1 cellular context compared by ENCODE assay signal in genomic region chr17:45292696-45293412, GRCh38.
TF ChIP-seq lines count a peak whose summit lies in the region.

No MANE protein-coding gene starts in this region.

TF ChIP-seq in HepG2, 621 proteins besides CTCF, POLR2A, EP300 and RAD21 (continued from another document and continues in another):
- no peak for TF ChIP-seq JARID2 (CRISPR knock-in tag; IDR thresholded peaks at IDR 0.05; ENCODE audit: insufficient replicate concordance)
- TF ChIP-seq DRAP1 (CRISPR knock-in tag; IDR thresholded peaks at IDR 0.05), result no peak
- TF ChIP-seq MTA1 (CRISPR knock-in tag; IDR thresholded peaks at IDR 0.05; ENCODE audit: borderline replicate concordance), result no peak
- TF ChIP-seq ZNF501 (CRISPR knock-in tag; IDR thresholded peaks at IDR 0.05), result no peak
- TF ChIP-seq ATM (IDR thresholded peaks at IDR 0.05; ENCODE audit: borderline replicate concordance), result no peak
- no peak for TF ChIP-seq CERS6 (CRISPR knock-in tag; IDR thresholded peaks at IDR 0.05)
- TF ChIP-seq HDAC2 (CRISPR knock-in tag; IDR thresholded peaks at IDR 0.05), result no peak
- 0 out of 2 replicates have a peak, but pooled peaks have one; percentile 58 for TF ChIP-seq DZIP1 (CRISPR knock-in tag; IDR thresholded peaks at IDR 0.05)
- no peak for TF ChIP-seq PREB (CRISPR knock-in tag; IDR thresholded peaks at IDR 0.05)
- no peak for TF ChIP-seq ZFX (CRISPR knock-in tag; IDR thresholded peaks at IDR 0.05; ENCODE audit: low read depth)
- no peak for TF ChIP-seq NFIB (CRISPR knock-in tag; IDR thresholded peaks at IDR 0.05; ENCODE audit: borderline replicate concordance)
- no peak for TF ChIP-seq ZNF180 (CRISPR knock-in tag; IDR thresholded peaks at IDR 0.05; ENCODE audit: borderline replicate concordance, low read depth)
- no peak for TF ChIP-seq TGIF2 (CRISPR knock-in tag; IDR thresholded peaks at IDR 0.05)
- 0 out of 2 replicates have a peak, but pooled peaks have one; percentile 27 for TF ChIP-seq ZKSCAN5 (CRISPR knock-in tag; IDR thresholded peaks at IDR 0.05)
- no peak for TF ChIP-seq ZSCAN5A (CRISPR knock-in tag; IDR thresholded peaks at IDR 0.05; ENCODE audit: borderline replicate concordance)
- TF ChIP-seq ZSCAN9 (CRISPR knock-in tag; IDR thresholded peaks at IDR 0.05; ENCODE audit: borderline replicate concordance), result no peak
- no peak for TF ChIP-seq ZFAT (CRISPR knock-in tag; conservative IDR thresholded peaks at IDR 0.05)
- TF ChIP-seq ZNF576 (CRISPR knock-in tag; IDR thresholded peaks at IDR 0.05), result no peak
- TF ChIP-seq BRD4 (CRISPR knock-in tag; IDR thresholded peaks at IDR 0.05), result 0 out of 2 replicates have a peak, but pooled peaks have one; percentile 12
- no peak for TF ChIP-seq SNAI1 (CRISPR knock-in tag; IDR thresholded peaks at IDR 0.05; ENCODE audit: borderline replicate concordance)
- TF ChIP-seq HOXA5 (CRISPR knock-in tag; IDR thresholded peaks at IDR 0.05), result no peak
- no peak for TF ChIP-seq PHF8 (CRISPR knock-in tag; IDR thresholded peaks at IDR 0.05)
- TF ChIP-seq ZNF720 (CRISPR knock-in tag; IDR thresholded peaks at IDR 0.05), result no peak
- TF ChIP-seq RXRB (CRISPR knock-in tag; IDR thresholded peaks at IDR 0.05; ENCODE audit: borderline replicate concordance), result no peak
- TF ChIP-seq ZNF782 (CRISPR knock-in tag; IDR thresholded peaks at IDR 0.05; ENCODE audit: borderline replicate concordance), result no peak
- no peak for TF ChIP-seq ZNF44 (CRISPR knock-in tag; IDR thresholded peaks at IDR 0.05)
- no peak for TF ChIP-seq KLF6 (CRISPR knock-in tag; IDR thresholded peaks at IDR 0.05)
- TF ChIP-seq KLF15 (CRISPR knock-in tag; IDR thresholded peaks at IDR 0.05; ENCODE audit: borderline replicate concordance), result no peak
- no peak for TF ChIP-seq HIC2 (CRISPR knock-in tag; IDR thresholded peaks at IDR 0.05; ENCODE audit: low read depth)
- TF ChIP-seq HNF4A (CRISPR knock-in tag; IDR thresholded peaks at IDR 0.05), result 0 out of 2 replicates have a peak, but pooled peaks have one; percentile 11
- no peak for TF ChIP-seq ZNF780A (CRISPR knock-in tag; IDR thresholded peaks at IDR 0.05)
- no peak for TF ChIP-seq GZF1 (CRISPR knock-in tag; IDR thresholded peaks at IDR 0.05)
- no peak for TF ChIP-seq ZNF879 (CRISPR knock-in tag; IDR thresholded peaks at IDR 0.05)
- TF ChIP-seq ZNF232 (CRISPR knock-in tag; IDR thresholded peaks at IDR 0.05; ENCODE audit: borderline replicate concordance), result 0 out of 2 replicates have a peak, but pooled peaks have one; percentile 30
- TF ChIP-seq POLR2G (IDR thresholded peaks at IDR 0.05; ENCODE audit: low read depth, low read length), result no peak
- TF ChIP-seq NFE2L2 (IDR thresholded peaks at IDR 0.05; ENCODE audit: low read length), result no peak
- no peak for TF ChIP-seq MAFF (IDR thresholded peaks at IDR 0.05; ENCODE audit: low read depth, low read length)
- TF ChIP-seq ZNF646 (CRISPR knock-in tag; IDR thresholded peaks at IDR 0.05), result no peak
- TF ChIP-seq NAIF1 (CRISPR knock-in tag; IDR thresholded peaks at IDR 0.05; ENCODE audit: borderline replicate concordance), result no peak
- TF ChIP-seq AGO1 (IDR thresholded peaks at IDR 0.05; ENCODE audit: low read depth, low read length, poor library complexity, severe bottlenecking), result no peak
- no peak for TF ChIP-seq ZBTB14 (CRISPR knock-in tag; IDR thresholded peaks at IDR 0.05)
- no peak for TF ChIP-seq HNRNPUL1 (IDR thresholded peaks at IDR 0.05; ENCODE audit: low read depth, low read length)
- TF ChIP-seq FOXP1 (IDR thresholded peaks at IDR 0.05), result no peak
- no peak for TF ChIP-seq FOXP1 (CRISPR knock-in tag; IDR thresholded peaks at IDR 0.05)
- no peak for TF ChIP-seq ZNF34 (CRISPR knock-in tag; IDR thresholded peaks at IDR 0.05; ENCODE audit: borderline replicate concordance)
- TF ChIP-seq ATF1 (CRISPR knock-in tag; IDR thresholded peaks at IDR 0.05), result no peak
- no peak for TF ChIP-seq ZBTB42 (CRISPR knock-in tag; IDR thresholded peaks at IDR 0.05)
- no peak for TF ChIP-seq ZNF101 (CRISPR knock-in tag; IDR thresholded peaks at IDR 0.05; ENCODE audit: borderline replicate concordance, low read depth)
- TF ChIP-seq TSC22D2 (CRISPR knock-in tag; IDR thresholded peaks at IDR 0.05; ENCODE audit: borderline replicate concordance), result no peak
- TF ChIP-seq ZNF205 (CRISPR knock-in tag; IDR thresholded peaks at IDR 0.05), result 0 out of 2 replicates have a peak, but pooled peaks have one; percentile 4
- TF ChIP-seq NR2F1 (CRISPR knock-in tag; IDR thresholded peaks at IDR 0.05), result no peak
- no peak for TF ChIP-seq ZNF10 (CRISPR knock-in tag; IDR thresholded peaks at IDR 0.05; ENCODE audit: borderline replicate concordance, low read depth)
- TF ChIP-seq CSRNP1 (CRISPR knock-in tag; IDR thresholded peaks at IDR 0.05), result no peak
- no peak for TF ChIP-seq ARHGAP35 (CRISPR knock-in tag; IDR thresholded peaks at IDR 0.05; ENCODE audit: borderline replicate concordance)
